ENCODE assay signal across 17 cellular contexts in genomic region chr18:78784861-78785260, GRCh38.
"Had no signal": no experiment of that assay in that cellular context is flagged by ENCODE, and none has a peak within 500 bp of the region (broad histone marks: within the 10 kb centered on the region; RNA-seq: fewer than 3 reads in every experiment).

No MANE protein-coding gene starts in this region.

- H3K36me3 ChIP-seq: esophagus muscularis mucosa, gastrocnemius medialis, heart right ventricle, left lung, lower lobe of right lung had no signal

- H3K4me1 ChIP-seq: esophagus muscularis mucosa, foreskin keratinocyte, gastrocnemius medialis, heart right ventricle, left lung, lower lobe of right lung had no signal

- DNase-seq: dermis blood vessel endothelial cell; effector CD4-positive, alpha-beta T cell; effector memory CD4-positive, alpha-beta T cell; foreskin keratinocyte; gastrocnemius medialis; glutamatergic neuron; heart right ventricle; hippocampal formation; left cardiac atrium; left ventricle myocardium superior; lower lobe of right lung; mesenchymal stem cell; midbrain had no signal

- H3K4me3 ChIP-seq: coronary artery, dorsolateral prefrontal cortex, esophagus muscularis mucosa, gastrocnemius medialis, heart right ventricle, left lung, lower lobe of right lung had no signal

- H3K9me3 ChIP-seq: esophagus muscularis mucosa, gastrocnemius medialis, heart right ventricle, left lung, lower lobe of right lung had no signal

- H3K27ac ChIP-seq: coronary artery, dorsolateral prefrontal cortex, esophagus muscularis mucosa, foreskin keratinocyte, gastrocnemius medialis, heart right ventricle, left lung, lower lobe of right lung had no signal

- H3K27me3 ChIP-seq: foreskin keratinocyte, gastrocnemius medialis had no signal
